In genomic region chr19:799076-799881, GRCh38 we compare ENCODE assay signal across 7 cellular contexts. TPM values are rescaled to one million over a fixed set of nuclear protein-coding genes. Genes with fewer than 3 reads are reported as not detected.
DNase-seq lines count a peak whose midpoint lies in the region; ATAC-seq lines count a peak whose summit lies in the region.
"Had no signal": no experiment of that assay in that cellular context is flagged by ENCODE, and none has a peak within 500 bp of the region (broad histone marks: within the 10 kb centered on the region; RNA-seq: fewer than 3 reads in every experiment).

No MANE protein-coding gene starts in this region.

- no peak overlapping the region for H2BK15ac ChIP-seq in mesendoderm (replicated peaks; ENCODE audit: low read depth)

- H3K4ac ChIP-seq in mesendoderm (ENCODE audit: low read depth, low read length) = no peak overlapping the region

- intact Hi-C loops in posterior vena cava (cut with DNase I) = no loop called here

- H3K36me3 ChIP-seq in mesendoderm (ENCODE audit: control insufficient read depth, insufficient read depth, low read length) = peaks cover 10% of the 10 kb centered on the region

- no peak for ATAC-seq in HG03571 (IDR thresholded peaks at IDR 0.05; ENCODE audit: unreplicated experiment)

- H3K4me3 ChIP-seq in mesendoderm (ENCODE audit: low read length) = peak overlapping the region; percentile 100

- peaks cover 2% of the 10 kb centered on the region for H3K79me1 ChIP-seq in mesendoderm (ENCODE audit: low read length)

- H3K27me3 ChIP-seq in mesendoderm (ENCODE audit: insufficient read depth, low read length, poor library complexity) = no peaks in the 10 kb centered on the region

- DNase-seq in DMS53 (lab: John Stamatoyannopoulos, UW) (peak; percentile 34), DMS53 treated with DMSO at 0.1 percent for 48 hours (lab: John Stamatoyannopoulos, UW; ENCODE audit: unreplicated experiment) (no peak), mesendoderm (peak; percentile 78), posterior vena cava (ENCODE audit: low spot score) (no peak)

- no peak overlapping the region for H3K18ac ChIP-seq in mesendoderm (ENCODE audit: low read length)

- peak overlapping the region; percentile 95 for H3K27ac Mint-ChIP-seq in activated naive CD4-positive, alpha-beta T cell treated with anti-CD3 and anti-CD28 coated beads, Interleukin-2, amount 50 U/mL, for 24 hours

- no peaks in the 10 kb centered on the region for H3K9me3 Mint-ChIP-seq in activated naive CD4-positive, alpha-beta T cell treated with anti-CD3 and anti-CD28 coated beads, Interleukin-2, amount 50 U/mL, for 24 hours

- peak overlapping the region; percentile 73 for H3K4me2 ChIP-seq in mesendoderm (ENCODE audit: low read length)

- peaks cover 3% of the 10 kb centered on the region for H3K4me1 ChIP-seq in mesendoderm (ENCODE audit: control insufficient read depth, low read depth, low read length)

- H2BK5ac ChIP-seq in mesendoderm (ENCODE audit: low read length) = no peak overlapping the region

- peaks cover 11% of the 10 kb centered on the region for H3K36me3 Mint-ChIP-seq in activated naive CD4-positive, alpha-beta T cell treated with anti-CD3 and anti-CD28 coated beads, Interleukin-2, amount 50 U/mL, for 24 hours

- H2BK120ac ChIP-seq in mesendoderm (ENCODE audit: low read depth, low read length) = no peak overlapping the region

- H3K79me2 ChIP-seq in mesendoderm (ENCODE audit: control insufficient read depth, insufficient read depth, low read length) = peaks cover 64% of the 10 kb centered on the region

- peak overlapping the region; percentile 98 for H3K56ac ChIP-seq in mesendoderm (ENCODE audit: low read length)

- H3K27ac ChIP-seq in mesendoderm (ENCODE audit: low read depth, low read length) = peak overlapping the region; percentile 98

- H2AK5ac ChIP-seq in mesendoderm (ENCODE audit: low read length) = no peak overlapping the region

- H3K4me3 Mint-ChIP-seq in activated naive CD4-positive, alpha-beta T cell treated with anti-CD3 and anti-CD28 coated beads, Interleukin-2, amount 50 U/mL, for 24 hours = peak overlapping the region; percentile 88

- H4K8ac ChIP-seq in mesendoderm (ENCODE audit: low read depth, low read length) = no peak overlapping the region

- WGBS in mesendoderm (ENCODE audit: extremely low coverage, insufficient coverage, low lambda C conversion rate) = no CpG with 5 or more reads among the region's 28 CpGs

- H3K4me1 Mint-ChIP-seq in activated naive CD4-positive, alpha-beta T cell treated with anti-CD3 and anti-CD28 coated beads, Interleukin-2, amount 50 U/mL, for 24 hours = peaks cover 39% of the 10 kb centered on the region

- peak overlapping the region; percentile 99 for H3K9ac ChIP-seq in mesendoderm (ENCODE audit: low read length)

- no peaks in the 10 kb centered on the region for H3K27me3 Mint-ChIP-seq in activated naive CD4-positive, alpha-beta T cell treated with anti-CD3 and anti-CD28 coated beads, Interleukin-2, amount 50 U/mL, for 24 hours

- no peak overlapping the region for H4K5ac ChIP-seq in mesendoderm (ENCODE audit: low read length)

- H3K23ac ChIP-seq in mesendoderm (ENCODE audit: low read length) = peak overlapping the region; percentile 97

RNA-seq across cellular contexts. Expression of gene PTBP1, which starts 2.0 kb away (rescaled TPM):
- polyA plus RNA-seq in mesendoderm (2013, experiment 1 of 2) = 817 TPM
- polyA plus RNA-seq in mesendoderm (2013, experiment 2 of 2) = 771 TPM
- 100 to 1,000 TPM; 151 to 168 TPM for total RNA-seq in posterior vena cava

RNA-seq across cellular contexts. Expression of gene PLPPR3, which starts 22.5 kb away (rescaled TPM):
- polyA plus RNA-seq in mesendoderm (2013, experiment 1 of 2) = 15.2 TPM
- 15.1 TPM for polyA plus RNA-seq in mesendoderm (2013, experiment 2 of 2)
- not detected for total RNA-seq in posterior vena cava

RNA-seq across cellular contexts. Expression of gene AZU1, which starts 28.4 kb away (rescaled TPM):
- 0.04 TPM for polyA plus RNA-seq in mesendoderm (2013, experiment 1 of 2)
- 0.04 TPM for polyA plus RNA-seq in mesendoderm (2013, experiment 2 of 2)
- under 1 TPM in 1 of 2 donors, not detected in 1; 0.29 TPM for total RNA-seq in posterior vena cava

RNA-seq across cellular contexts. Expression of gene PRTN3, which starts 41.5 kb away (rescaled TPM):
- not detected for polyA plus RNA-seq in mesendoderm (2013, experiment 1 of 2)
- 0.04 TPM for polyA plus RNA-seq in mesendoderm (2013, experiment 2 of 2)
- under 1 TPM in 1 of 2 donors, not detected in 1; 0.38 TPM for total RNA-seq in posterior vena cava
- total RNA-seq: mucosa of descending colon had no signal

RNA-seq across cellular contexts. Expression of gene MISP, which starts 48.4 kb away (rescaled TPM):
- polyA plus RNA-seq in mesendoderm (2013, experiment 1 of 2) = 0.11 TPM
- polyA plus RNA-seq in mesendoderm (2013, experiment 2 of 2) = 0.14 TPM
- total RNA-seq in posterior vena cava = under 1 TPM in 1 of 2 donors, not detected in 1; 0.14 TPM

Comparison
In these comparisons a context has a peak if more than half of its experiments do, and no peak if none do; other contexts are left out.
1. DNase-seq: peak in DMS53 (single experiment) and mesendoderm (single experiment); none in DMS53 treated with DMSO at 0.1 percent for 48 hours (single experiment) and posterior vena cava (single experiment).